In genomic region chr17:3474212-3474611, GRCh38 we compare ENCODE assay signal across 14 cellular contexts. TPM values are rescaled to one million over a fixed set of nuclear protein-coding genes. Genes with fewer than 3 reads are reported as not detected.
DNase-seq lines count a peak whose midpoint lies in the region; ATAC-seq and TF ChIP-seq lines count a peak whose summit lies in the region.
"Had no signal": no experiment of that assay in that cellular context is flagged by ENCODE, and none has a peak within 500 bp of the region (broad histone marks: within the 10 kb centered on the region; RNA-seq: fewer than 3 reads in every experiment).

No MANE protein-coding gene starts in this region.

- H3K27me3 ChIP-seq in endocrine pancreas (ENCODE audit: control insufficient read depth, insufficient read depth, low read length), result no peaks in the 10 kb centered on the region
- H3K27me3 ChIP-seq in uterus, result no peaks in the 10 kb centered on the region
- H3K27me3 ChIP-seq: neural progenitor cell, tibial artery had no signal

- peak; percentile 86 for ATAC-seq in mucosa of descending colon
- ATAC-seq: T-cell had no signal

- peak overlapping the region; percentile 73 to 74 for H3K27ac ChIP-seq in uterus
- H3K27ac ChIP-seq: neural progenitor cell, tibial artery had no signal

- TF ChIP-seq POLR2A in uterus (IDR thresholded peaks at IDR 0.05), result no peak

- intact Hi-C loops in mucosa of descending colon (cut with DNase I, micrococcal nuclease), result no loop called here
- intact Hi-C loops in uterus (cut with DNase I; ENCODE audit: low total_unique reads), result no loop called here

- no peak overlapping the region for H3K9ac ChIP-seq in endocrine pancreas (ENCODE audit: control insufficient read depth, insufficient read depth, low read length)
- H3K9ac ChIP-seq: neural progenitor cell had no signal

- H3K36me3 ChIP-seq in endocrine pancreas (ENCODE audit: control insufficient read depth, insufficient read depth, low read length) (no peaks in the 10 kb centered on the region), mucosa of descending colon (ENCODE audit: low read depth) (no peaks in the 10 kb centered on the region), uterus (no peaks in the 10 kb centered on the region)
- H3K36me3 ChIP-seq: neural progenitor cell, tibial artery had no signal

- H3K4me3 ChIP-seq in endocrine pancreas (ENCODE audit: control insufficient read depth, insufficient read depth, low read length), result peak overlapping the region; percentile 42
- no peak overlapping the region for H3K4me3 ChIP-seq in mucosa of descending colon
- H3K4me3 ChIP-seq in uterus, result no peak overlapping the region
- H3K4me3 ChIP-seq: neural progenitor cell, tibial artery had no signal

- H3K9me3 ChIP-seq in endocrine pancreas (ENCODE audit: control insufficient read depth, low read length), result no peaks in the 10 kb centered on the region
- H3K9me3 ChIP-seq in mucosa of descending colon, result no peaks in the 10 kb centered on the region
- H3K9me3 ChIP-seq in uterus, result no peaks in the 10 kb centered on the region
- H3K9me3 ChIP-seq: tibial artery had no signal

- TF ChIP-seq CTCF in mucosa of descending colon (IDR thresholded peaks at IDR 0.05) (no peak), uterus (IDR thresholded peaks at IDR 0.05) (no peak)

- H3K4me1 ChIP-seq in endocrine pancreas (ENCODE audit: control insufficient read depth, insufficient read depth, low read length), result peaks cover 24% of the 10 kb centered on the region
- peaks cover 35% of the 10 kb centered on the region for H3K4me1 ChIP-seq in mucosa of descending colon (ENCODE audit: low read depth)
- H3K4me1 ChIP-seq in uterus, result no peaks in the 10 kb centered on the region
- H3K4me1 ChIP-seq: neural progenitor cell had no signal

- DNase-seq in NCI-H2171 treated with DMSO at 0.1 percent for 48 hours (lab: John Stamatoyannopoulos, UW) (peak; percentile 30), NCI-H2171 (lab: John Stamatoyannopoulos, UW) (no peak), mucosa of descending colon (peak in 1 of 3 donors; percentile 12), uterus (no peak), medulla oblongata (ENCODE audit: extremely low spot score) (no peak), RKO (ENCODE audit: low spot score) (no peak), iPS-NIHi11 (ENCODE audit: low spot score) (no peak)
- DNase-seq: 8988T; activated naive CD8-positive, alpha-beta T cell treated with anti-CD3 and anti-CD28 coated beads for 36 hours; NCI-H510A treated with DMSO at 0.1 percent for 48 hours; T-cell; tibial artery had no signal

RNA-seq across cellular contexts. Expression of gene ASPA, which starts 1.6 kb away (rescaled TPM):
- 1 to 10 TPM; 3.5 to 6.6 (median 3.7) TPM for total RNA-seq in mucosa of descending colon
- total RNA-seq in uterus, result 10 to 100 TPM in 2 of 4 donors, 1 to 10 TPM in 2; 1.3 to 19.4 (median 12.1) TPM
- total RNA-seq: activated naive CD8-positive, alpha-beta T cell treated with anti-CD3 and anti-CD28 coated beads for 36 hours; T-cell had no signal

RNA-seq across cellular contexts. Expression of gene SPATA22, which starts 2.6 kb away (rescaled TPM):
- 1 to 10 TPM in 1 of 3 donors, not detected in 2; 1.1 TPM for total RNA-seq in mucosa of descending colon
- under 1 TPM in 1 of 4 donors, not detected in 3; 0.62 TPM for total RNA-seq in uterus

RNA-seq across cellular contexts. Expression of gene OR1E2, which starts 40.6 kb away (rescaled TPM):
- not detected for total RNA-seq in mucosa of descending colon
- total RNA-seq in uterus, result 1 to 10 TPM in 1 of 4 donors, not detected in 3; 4.6 TPM
- total RNA-seq: activated naive CD8-positive, alpha-beta T cell treated with anti-CD3 and anti-CD28 coated beads for 36 hours; T-cell had no signal
